19 cellular contexts compared by ENCODE assay signal in the genomic region with DNA sequence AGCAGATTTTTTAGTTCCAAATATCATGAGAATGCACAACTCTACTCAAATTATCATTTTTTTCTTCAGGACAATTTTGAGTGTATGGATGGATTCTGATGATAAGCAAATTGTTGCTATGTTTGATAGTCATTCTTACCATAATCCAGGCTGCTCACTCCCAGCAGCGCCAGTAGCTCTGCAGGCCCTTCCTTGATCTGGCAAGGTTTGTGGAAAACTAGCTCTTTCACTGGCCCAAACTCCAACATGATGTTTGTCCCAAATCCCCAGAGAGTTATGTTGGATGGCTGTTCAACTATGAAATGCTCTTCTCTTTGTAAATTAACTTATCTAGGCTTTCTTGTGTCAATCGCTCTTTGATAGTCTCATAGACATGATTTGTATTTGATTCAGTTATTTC.
"Had no signal": no experiment of that assay in that cellular context is flagged by ENCODE, and none has a peak within 500 bp of the region (broad histone marks: within the 10 kb centered on the region; RNA-seq: fewer than 3 reads in every experiment).

No MANE protein-coding gene starts in this region.

- DNase-seq: KBM-7, MV-4-11, NCI-H1048, NCI-H1105, NCI-H1417, NCI-H1436 treated with DMSO at 0.1 percent for 48 hours, NCI-H1694, NCI-H187 treated with DMSO at 0.1 percent for 48 hours, NCI-H2029 treated with DMSO at 0.1 percent for 48 hours, NCI-H2171, NCI-H226, NCI-H510A, NCI-H524 treated with DMSO at 0.1 percent for 48 hours, NCI-H69, NCI-H774, PC-3, Peyer's patch, SHP77 had no signal

- H3K9me3 ChIP-seq: Peyer's patch had no signal

- ATAC-seq: PC-3, SK-N-SH treated with all-trans-retinoic acid at 6 μM for 48 hours had no signal

- H3K27me3 ChIP-seq: Peyer's patch had no signal

- H3K27ac ChIP-seq: Peyer's patch had no signal

- H3K36me3 ChIP-seq: Peyer's patch had no signal

- H3K4me3 ChIP-seq: Peyer's patch had no signal

- H3K4me1 ChIP-seq: Peyer's patch had no signal
